ENCODE assay signal across 21 cellular contexts in the genomic region with DNA sequence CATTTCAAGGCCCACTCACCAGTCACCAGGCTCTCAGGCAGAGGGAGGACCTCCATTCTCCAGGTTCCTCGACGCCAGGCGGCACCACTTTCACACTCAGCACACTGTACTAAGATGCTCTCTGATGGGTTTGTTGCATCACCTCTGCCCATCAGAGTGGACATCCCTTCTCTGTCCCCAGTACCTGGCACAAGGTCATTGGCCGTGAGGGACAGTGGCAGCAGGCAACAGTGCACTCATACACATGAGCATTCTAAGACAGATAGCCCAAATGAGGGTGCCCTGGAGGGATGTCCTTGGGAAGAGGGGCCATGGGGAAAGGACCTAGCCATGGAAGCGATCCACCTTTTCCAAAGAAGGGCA. TPM values are rescaled to one million over a fixed set of nuclear protein-coding genes. Genes with fewer than 3 reads are reported as not detected.
DNase-seq lines count a peak whose midpoint lies in the region; ATAC-seq and TF ChIP-seq lines count a peak whose summit lies in the region.
"Had no signal": no experiment of that assay in that cellular context is flagged by ENCODE, and none has a peak within 500 bp of the region (broad histone marks: within the 10 kb centered on the region; RNA-seq: fewer than 3 reads in every experiment).

No MANE protein-coding gene starts in this region.

- H3K27ac Mint-ChIP-seq in CD14-positive monocyte, result peak overlapping the region in 1 of 7 donors; percentile 45
- no peak overlapping the region for H3K27ac Mint-ChIP-seq in activated T-helper 17 cell treated with anti-CD3 and anti-CD28 coated beads, Interleukin-2, amount 50 U/mL, for 72 hours
- no peak overlapping the region for H3K27ac Mint-ChIP-seq in neural progenitor cell
- no peak overlapping the region for H3K27ac Mint-ChIP-seq in MCF 10A (ENCODE audit: low read depth, unreplicated experiment)

- H3K27me3 ChIP-seq in BLaER1 (peaks cover 26% of the 10 kb centered on the region), neural progenitor cell (peaks cover 54% of the 10 kb centered on the region)
- H3K27me3 ChIP-seq: MG63 had no signal

- H3K4me2 ChIP-seq in BLaER1 (peak overlapping the region; percentile 56), neural progenitor cell (no peak overlapping the region)

- no peaks in the 10 kb centered on the region for H4K20me1 ChIP-seq in BLaER1
- no peaks in the 10 kb centered on the region for H4K20me1 ChIP-seq in neural progenitor cell (ENCODE audit: low read depth)

- peaks cover 3 to 7% of the 10 kb centered on the region in 2 donors for H3K36me3 Mint-ChIP-seq in CD14-positive monocyte
- H3K36me3 Mint-ChIP-seq in activated T-helper 17 cell treated with anti-CD3 and anti-CD28 coated beads, Interleukin-2, amount 50 U/mL, for 72 hours (ENCODE audit: low read depth), result peaks cover 12% of the 10 kb centered on the region
- H3K36me3 Mint-ChIP-seq in neural progenitor cell, result peaks cover 5% of the 10 kb centered on the region
- H3K36me3 Mint-ChIP-seq in MCF 10A (ENCODE audit: insufficient read depth, unreplicated experiment), result no peaks in the 10 kb centered on the region

- H3K27me3 Mint-ChIP-seq in CD14-positive monocyte (ENCODE audit: low read depth in 3 of 3), result peaks cover 40 to 62% (median 42%) of the 10 kb centered on the region in 3 donors
- H3K27me3 Mint-ChIP-seq in activated T-helper 17 cell treated with anti-CD3 and anti-CD28 coated beads, Interleukin-2, amount 50 U/mL, for 72 hours, result peaks cover 37% of the 10 kb centered on the region
- peaks cover 22% of the 10 kb centered on the region for H3K27me3 Mint-ChIP-seq in neural progenitor cell (ENCODE audit: insufficient read depth, low read depth)
- peaks cover 42% of the 10 kb centered on the region for H3K27me3 Mint-ChIP-seq in MCF 10A (ENCODE audit: insufficient read depth, unreplicated experiment)

- peaks cover 2 to 10% (median 8%) of the 10 kb centered on the region in 7 donors for H3K9me3 Mint-ChIP-seq in CD14-positive monocyte
- no peaks in the 10 kb centered on the region for H3K9me3 Mint-ChIP-seq in activated T-helper 17 cell treated with anti-CD3 and anti-CD28 coated beads, Interleukin-2, amount 50 U/mL, for 72 hours
- peaks cover 2% of the 10 kb centered on the region for H3K9me3 Mint-ChIP-seq in neural progenitor cell
- no peaks in the 10 kb centered on the region for H3K9me3 Mint-ChIP-seq in MCF 10A (ENCODE audit: unreplicated experiment)

- no peak overlapping the region for H3K27ac ChIP-seq in BLaER1
- no peak overlapping the region for H3K27ac ChIP-seq in neural progenitor cell
- H3K27ac ChIP-seq: SK-N-MC had no signal

- no peak overlapping the region for H2AFZ ChIP-seq in neural progenitor cell (replicated peaks)

- DNase-seq in CD14-positive monocyte (ENCODE audit: low spot score) (peak; percentile 13), neural progenitor cell (ENCODE audit: low spot score) (no peak), NCI-H2029 (lab: John Stamatoyannopoulos, UW) (no peak), MCF 10A (ENCODE audit: unreplicated experiment) (no peak)
- DNase-seq: ACHN, DMS53, Karpas-422, MG63, NCI-H1048, NCI-H1436, NCI-H446 treated with DMSO at 0.1 percent for 48 hours, NCI-H748 treated with DMSO at 0.1 percent for 48 hours, OCI-M1, SHP77 had no signal

- intact Hi-C loops in CD14-positive monocyte (cut with micrococcal nuclease), result loop anchor here in 1 of 2 donors (10.0 kb wide), 2 partner anchors 55 to 95 kb away; no protein-coding TSS in a partner anchor
- intact Hi-C loops in MCF 10A (cut with micrococcal nuclease), result no loop called here

- POLR2A ChIA-PET in MCF 10A (lab: Yijun Ruan, JAX), result no interaction called here

- no peak overlapping the region for H3K4me3 Mint-ChIP-seq in CD14-positive monocyte
- H3K4me3 Mint-ChIP-seq in activated T-helper 17 cell treated with anti-CD3 and anti-CD28 coated beads, Interleukin-2, amount 50 U/mL, for 72 hours, result peak overlapping the region; percentile 31
- H3K4me3 Mint-ChIP-seq in neural progenitor cell, result peak overlapping the region; percentile 43
- H3K4me3 Mint-ChIP-seq in MCF 10A (ENCODE audit: unreplicated experiment), result no peak overlapping the region

- H3K4me3 ChIP-seq in BLaER1, result no peak overlapping the region
- no peak overlapping the region for H3K4me3 ChIP-seq in neural progenitor cell
- H3K4me3 ChIP-seq: MG63, SK-N-MC had no signal

- peaks cover 46% of the 10 kb centered on the region for H3K4me1 ChIP-seq in BLaER1
- H3K4me1 ChIP-seq in neural progenitor cell, result peaks cover 3% of the 10 kb centered on the region

- H3K79me2 ChIP-seq in neural progenitor cell (ENCODE audit: low read depth), result no peaks in the 10 kb centered on the region

- ATAC-seq in activated T-helper 17 cell treated with anti-CD3 and anti-CD28 coated beads, Interleukin-2, amount 50 U/mL, for 72 hours (replicated peaks), result no peak
- ATAC-seq in GM21515 (IDR thresholded peaks at IDR 0.05; ENCODE audit: unreplicated experiment) (no peak), HG03432 (IDR thresholded peaks at IDR 0.05; ENCODE audit: unreplicated experiment) (no peak)

- H3K9ac ChIP-seq in BLaER1, result no peak overlapping the region
- H3K9ac ChIP-seq in neural progenitor cell, result no peak overlapping the region

- CTCF ChIA-PET in MCF 10A (lab: Yijun Ruan, JAX), result interaction anchor here (1.5 to 3.2 kb wide), 3 partner anchors 17 to 127 kb away, joined by 6 to 24 read pairs (median 19); no protein-coding TSS in a partner anchor

- no peaks in the 10 kb centered on the region for H3F3A ChIP-seq in neural progenitor cell (ENCODE audit: low read depth)

- H3K4me1 Mint-ChIP-seq in CD14-positive monocyte (peaks cover 19% of the 10 kb centered on the region), neural progenitor cell (peaks cover 18% of the 10 kb centered on the region), MCF 10A (ENCODE audit: insufficient read depth, unreplicated experiment) (no peaks in the 10 kb centered on the region)
- H3K4me1 Mint-ChIP-seq in activated T-helper 17 cell treated with anti-CD3 and anti-CD28 coated beads, Interleukin-2, amount 50 U/mL, for 72 hours, result peaks cover 7% of the 10 kb centered on the region

- no peaks in the 10 kb centered on the region for H3K36me3 ChIP-seq in BLaER1
- no peaks in the 10 kb centered on the region for H3K36me3 ChIP-seq in neural progenitor cell
- H3K36me3 ChIP-seq: MG63 had no signal

- no peak for TF ChIP-seq CTCF in CD14-positive monocyte (IDR thresholded peaks at IDR 0.05)
- TF ChIP-seq CTCF in neural progenitor cell (IDR thresholded peaks at IDR 0.05), result no peak
- no peak for TF ChIP-seq CTCF in MCF 10A (IDR thresholded peaks at IDR 0.05; ENCODE audit: unreplicated experiment)

- BruUV-seq in MCF 10A (replicated peaks; lab: Mats Ljungman, UMichigan), result no TSS peak

- no peaks in the 10 kb centered on the region for H3K9me3 ChIP-seq in BLaER1
- H3K9me3 ChIP-seq in neural progenitor cell (ENCODE audit: low read depth), result no peaks in the 10 kb centered on the region
- H3K9me3 ChIP-seq: MG63 had no signal

RNA-seq across cellular contexts. Expression of a gene that starts 3.0 kb away (rescaled TPM):
- not detected for polyA plus RNA-seq in CD14-positive monocyte
- 1 to 10 TPM in 1 of 2 donors, under 1 TPM in 1; 0.09 to 1.3 TPM for total RNA-seq in activated T-helper 17 cell treated with anti-CD3 and anti-CD28 coated beads, Interleukin-2, amount 50 U/mL, for 72 hours
- total RNA-seq in neural progenitor cell (ENCODE audit: low replicate concordance) (3.0 and 10.5 TPM in 2 replicates), MCF 10A (2022) (not detected in 2 replicates)
- total RNA-seq: H4 had no signal
- polyA plus RNA-seq: CD8-positive, alpha-beta memory T cell had no signal

RNA-seq across cellular contexts. Expression of a gene that starts 18.9 kb away (rescaled TPM):
- polyA plus RNA-seq in CD14-positive monocyte, result not detected
- 1 to 10 TPM in 1 of 2 donors, under 1 TPM in 1; 0.93 to 6.9 TPM for total RNA-seq in activated T-helper 17 cell treated with anti-CD3 and anti-CD28 coated beads, Interleukin-2, amount 50 U/mL, for 72 hours
- not detected in 2 replicates for total RNA-seq in neural progenitor cell (ENCODE audit: low replicate concordance)
- total RNA-seq in MCF 10A (2022), result not detected in 2 replicates
- total RNA-seq: H4 had no signal

RNA-seq across cellular contexts. Expression of a gene that starts 25.9 kb away (rescaled TPM):
- 10 to 100 TPM; 48.4 to 66.1 TPM for polyA plus RNA-seq in CD14-positive monocyte
- total RNA-seq in activated T-helper 17 cell treated with anti-CD3 and anti-CD28 coated beads, Interleukin-2, amount 50 U/mL, for 72 hours, result 100 to 1,000 TPM in 1 of 2 donors, 10 to 100 TPM in 1; 82.0 to 379 TPM
- total RNA-seq in neural progenitor cell (ENCODE audit: low replicate concordance) (2.3 TPM in 1 of 2 replicates, not detected in the other), MCF 10A (2022) (1.3 and 3.3 TPM in 2 replicates)

Comparison
In these comparisons a context has a peak if more than half of its experiments do, and no peak if none do; other contexts are left out.
1. H3K4me3 Mint-ChIP-seq: peak in activated T-helper 17 cell treated with anti-CD3 and anti-CD28 coated beads, Interleukin-2, amount 50 U/mL, for 72 hours (single experiment) and neural progenitor cell (single experiment); none in CD14-positive monocyte (0 of 2) and MCF 10A (single experiment).
2. RNA of a gene that starts 25.9 kb away (total RNA-seq): 82.0 to 379 TPM in activated T-helper 17 cell treated with anti-CD3 and anti-CD28 coated beads, Interleukin-2, amount 50 U/mL, for 72 hours; 1.3 to 3.3 TPM in MCF 10A and 2.3 TPM in neural progenitor cell; every median in the first group is over 10 times any median in the second.